ENCODE assay signal across 3 cellular contexts in genomic region chr15:71306538-71306937, GRCh38.
TF ChIP-seq lines count a peak whose summit lies in the region.

No MANE protein-coding gene starts in this region.

TF ChIP-seq in A549, 52 proteins besides CTCF, POLR2A, EP300 and RAD21:
- TF ChIP-seq RNF2 (IDR thresholded peaks at IDR 0.05; ENCODE audit: borderline replicate concordance, low read depth) (no peak), SMC3 (IDR thresholded peaks at IDR 0.05) (no peak), POLR2AphosphoS2 (conservative IDR thresholded peaks at IDR 0.05; ENCODE audit: low read length) (no peak), EHF (CRISPR knock-in tag; IDR thresholded peaks at IDR 0.05) (no peak), MYC (IDR thresholded peaks at IDR 0.05; ENCODE audit: borderline replicate concordance, low read length) (no peak), TP53 (CRISPR knock-in tag; IDR thresholded peaks at IDR 0.05) (no peak), NR3C1 (IDR thresholded peaks at IDR 0.05) (no peak)
TF ChIP-seq in A549: peak in this region for 0.

TF ChIP-seq in IMR-90, 13 proteins besides CTCF, POLR2A, EP300 and RAD21:
- TF ChIP-seq MAZ (IDR thresholded peaks at IDR 0.05; ENCODE audit: borderline replicate concordance, low read depth, low read length) (no peak), BHLHE40 (IDR thresholded peaks at IDR 0.05; ENCODE audit: low read depth, low read length) (no peak), NFE2L2 (IDR thresholded peaks at IDR 0.05; ENCODE audit: low read depth, low read length) (no peak), RCOR1 (IDR thresholded peaks at IDR 0.05; ENCODE audit: insufficient replicate concordance, low read length) (no peak), MAFK (IDR thresholded peaks at IDR 0.05; ENCODE audit: low read depth, low read length) (no peak), CEBPB (IDR thresholded peaks at IDR 0.05; ENCODE audit: low read depth, low read length) (no peak), FOS (IDR thresholded peaks at IDR 0.05; ENCODE audit: low read depth, low read length) (no peak), SMC3 (IDR thresholded peaks at IDR 0.05; ENCODE audit: low read depth, low read length) (no peak), CHD1 (IDR thresholded peaks at IDR 0.05; ENCODE audit: low read depth, low read length) (no peak), RFX5 (IDR thresholded peaks at IDR 0.05; ENCODE audit: low read depth, low read length) (no peak), MXI1 (IDR thresholded peaks at IDR 0.05; ENCODE audit: borderline replicate concordance, low read depth, low read length) (no peak)
- TF ChIP-seq, protein P1, sequence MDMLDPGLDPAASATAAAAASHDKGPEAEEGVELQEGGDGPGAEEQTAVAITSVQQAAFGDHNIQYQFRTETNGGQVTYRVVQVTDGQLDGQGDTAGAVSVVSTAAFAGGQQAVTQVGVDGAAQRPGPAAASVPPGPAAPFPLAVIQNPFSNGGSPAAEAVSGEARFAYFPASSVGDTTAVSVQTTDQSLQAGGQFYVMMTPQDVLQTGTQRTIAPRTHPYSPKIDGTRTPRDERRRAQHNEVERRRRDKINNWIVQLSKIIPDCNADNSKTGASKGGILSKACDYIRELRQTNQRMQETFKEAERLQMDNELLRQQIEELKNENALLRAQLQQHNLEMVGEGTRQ (IDR thresholded peaks at IDR 0.05; ENCODE audit: low read depth, low read length): no peak
- TF ChIP-seq, protein P2, sequence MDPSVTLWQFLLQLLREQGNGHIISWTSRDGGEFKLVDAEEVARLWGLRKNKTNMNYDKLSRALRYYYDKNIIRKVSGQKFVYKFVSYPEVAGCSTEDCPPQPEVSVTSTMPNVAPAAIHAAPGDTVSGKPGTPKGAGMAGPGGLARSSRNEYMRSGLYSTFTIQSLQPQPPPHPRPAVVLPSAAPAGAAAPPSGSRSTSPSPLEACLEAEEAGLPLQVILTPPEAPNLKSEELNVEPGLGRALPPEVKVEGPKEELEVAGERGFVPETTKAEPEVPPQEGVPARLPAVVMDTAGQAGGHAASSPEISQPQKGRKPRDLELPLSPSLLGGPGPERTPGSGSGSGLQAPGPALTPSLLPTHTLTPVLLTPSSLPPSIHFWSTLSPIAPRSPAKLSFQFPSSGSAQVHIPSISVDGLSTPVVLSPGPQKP (IDR thresholded peaks at IDR 0.05; ENCODE audit: borderline replicate concordance, low read depth, low read length): no peak

TF ChIP-seq in K562, 482 proteins besides CTCF, POLR2A, EP300 and RAD21:
- no peak for TF ChIP-seq REST (CRISPR knock-in tag; IDR thresholded peaks at IDR 0.05; ENCODE audit: low read depth)
- TF ChIP-seq ZNF239 (CRISPR knock-in tag; IDR thresholded peaks at IDR 0.05): peak; percentile 89
